In the genomic region with DNA sequence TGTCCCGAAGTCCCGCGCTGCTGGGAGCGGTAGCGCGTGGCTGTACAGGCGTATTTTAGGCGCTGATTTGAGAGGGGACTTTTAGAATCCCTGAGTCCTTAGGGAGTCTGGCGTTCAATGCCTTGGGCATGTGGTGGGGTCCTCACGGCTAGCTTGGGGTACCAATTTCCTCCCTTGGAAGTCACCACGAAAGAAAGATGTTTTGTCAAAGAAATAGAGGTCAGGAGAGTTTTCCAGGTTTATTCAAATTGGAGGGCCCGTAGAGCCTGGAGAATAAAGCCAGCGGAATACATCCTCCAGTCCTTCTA, we compare ENCODE assay signal across 8 cellular contexts.
DNase-seq lines count a peak whose midpoint lies in the region; ATAC-seq and TF ChIP-seq lines count a peak whose summit lies in the region.

No MANE protein-coding gene starts in this region.

- WGBS in mesendoderm (ENCODE audit: extremely low coverage, insufficient coverage, low lambda C conversion rate), result no CpG with 5 or more reads among the region's 13 CpGs

- peak overlapping the region; percentile 79 for H3K9ac ChIP-seq in mesendoderm (ENCODE audit: low read length)

- no peak overlapping the region for H2BK15ac ChIP-seq in mesendoderm (replicated peaks; ENCODE audit: low read depth)

- no peak overlapping the region for H2BK120ac ChIP-seq in mesendoderm (ENCODE audit: low read depth, low read length)

- DNase-seq in stimulated activated naive CD8-positive, alpha-beta T cell treated with anti-CD3 and anti-CD28 coated beads, Interleukin-15, Interleukin-2, amounts not matched to agents 100 U/mL and 50 U/mL, for 24 hours, result no peak
- DNase-seq in mesendoderm (no peak), NCI-H1105 (lab: John Stamatoyannopoulos, UW) (no peak), NCI-H2081 treated with DMSO at 0.1 percent for 48 hours (lab: John Stamatoyannopoulos, UW) (no peak), midbrain (lab: John Stamatoyannopoulos, UW) (no peak)
- no peak for DNase-seq in activated CD4-positive, alpha-beta T cell treated with anti-CD3 and anti-CD28 coated beads, Interleukin-2, amount 50 U/mL, for 4 hours

- peak overlapping the region; percentile 93 for H3K27ac ChIP-seq in mesendoderm (ENCODE audit: low read depth, low read length)

- H3K23ac ChIP-seq in mesendoderm (ENCODE audit: low read length), result no peak overlapping the region

- no peak overlapping the region for H2BK5ac ChIP-seq in mesendoderm (ENCODE audit: low read length)

- no peaks in the 10 kb centered on the region for H3K27me3 Mint-ChIP-seq in stimulated activated naive CD8-positive, alpha-beta T cell treated with anti-CD3 and anti-CD28 coated beads, Interleukin-15, Interleukin-2, amounts not matched to agents 100 ng/mL and 50 ng/mL, for 24 hours
- H3K27me3 Mint-ChIP-seq in brain, result no peaks in the 10 kb centered on the region

- no peak for TF ChIP-seq CTCF in brain (conservative IDR thresholded peaks at IDR 0.05)

- H3K9me3 Mint-ChIP-seq in stimulated activated naive CD8-positive, alpha-beta T cell treated with anti-CD3 and anti-CD28 coated beads, Interleukin-15, Interleukin-2, amounts not matched to agents 100 ng/mL and 50 ng/mL, for 24 hours, result no peaks in the 10 kb centered on the region
- H3K9me3 Mint-ChIP-seq in brain, result peaks cover 4 to 8% (median 5%) of the 10 kb centered on the region in 5 experiments

- peak overlapping the region; percentile 75 for H3K4me2 ChIP-seq in mesendoderm (ENCODE audit: low read length)

- H3K79me2 ChIP-seq in mesendoderm (ENCODE audit: control insufficient read depth, insufficient read depth, low read length), result no peaks in the 10 kb centered on the region

- no peak overlapping the region for H4K8ac ChIP-seq in mesendoderm (ENCODE audit: low read depth, low read length)

- H3K79me1 ChIP-seq in mesendoderm (ENCODE audit: low read length), result no peaks in the 10 kb centered on the region

- peaks cover 13% of the 10 kb centered on the region for H3K4me1 Mint-ChIP-seq in stimulated activated naive CD8-positive, alpha-beta T cell treated with anti-CD3 and anti-CD28 coated beads, Interleukin-15, Interleukin-2, amounts not matched to agents 100 ng/mL and 50 ng/mL, for 24 hours (ENCODE audit: low read depth)
- peaks cover 23% of the 10 kb centered on the region for H3K4me1 Mint-ChIP-seq in brain

- no peaks in the 10 kb centered on the region for H3K36me3 Mint-ChIP-seq in stimulated activated naive CD8-positive, alpha-beta T cell treated with anti-CD3 and anti-CD28 coated beads, Interleukin-15, Interleukin-2, amounts not matched to agents 100 ng/mL and 50 ng/mL, for 24 hours (ENCODE audit: low read depth)
- peaks cover 12% of the 10 kb centered on the region for H3K36me3 Mint-ChIP-seq in brain

- H3K4me1 ChIP-seq in mesendoderm (ENCODE audit: control insufficient read depth, low read depth, low read length), result no peaks in the 10 kb centered on the region

- ATAC-seq in stimulated activated naive CD8-positive, alpha-beta T cell treated with anti-CD3 and anti-CD28 coated beads, Interleukin-15, Interleukin-2, amounts not matched to agents 100 U/mL and 50 U/mL, for 24 hours, result no peak

- peak overlapping the region; percentile 81 for H3K27ac Mint-ChIP-seq in stimulated activated naive CD8-positive, alpha-beta T cell treated with anti-CD3 and anti-CD28 coated beads, Interleukin-15, Interleukin-2, amounts not matched to agents 100 ng/mL and 50 ng/mL, for 24 hours
- H3K27ac Mint-ChIP-seq in brain, result peak overlapping the region; percentile 77 to 94 (median 82)

- no peak overlapping the region for H3K4ac ChIP-seq in mesendoderm (ENCODE audit: low read depth, low read length)

- H3K56ac ChIP-seq in mesendoderm (ENCODE audit: low read length), result peak overlapping the region; percentile 90

- peak overlapping the region; percentile 65 for H3K4me3 ChIP-seq in mesendoderm (ENCODE audit: low read length)

- H2AK5ac ChIP-seq in mesendoderm (ENCODE audit: low read length), result no peak overlapping the region

- H3K18ac ChIP-seq in mesendoderm (ENCODE audit: low read length), result peak overlapping the region; percentile 92

- no peaks in the 10 kb centered on the region for H3K36me3 ChIP-seq in mesendoderm (ENCODE audit: control insufficient read depth, insufficient read depth, low read length)

- peak overlapping the region; percentile 84 for H3K4me3 Mint-ChIP-seq in stimulated activated naive CD8-positive, alpha-beta T cell treated with anti-CD3 and anti-CD28 coated beads, Interleukin-15, Interleukin-2, amounts not matched to agents 100 ng/mL and 50 ng/mL, for 24 hours
- peak overlapping the region; percentile 86 to 92 (median 89) for H3K4me3 Mint-ChIP-seq in brain

- no peaks in the 10 kb centered on the region for H3K27me3 ChIP-seq in mesendoderm (ENCODE audit: insufficient read depth, low read length, poor library complexity)

- H4K5ac ChIP-seq in mesendoderm (ENCODE audit: low read length), result no peak overlapping the region
